Comparison of ENCODE assay signal across 1 cellular context in genomic region chr1:111505641-111506119, GRCh38.
TF ChIP-seq lines count a peak whose summit lies in the region.

No MANE protein-coding gene starts in this region.

TF ChIP-seq in GM12878, 131 proteins besides CTCF, POLR2A, EP300 and RAD21 (continued from another document):
- TF ChIP-seq IKZF2 (IDR thresholded peaks at IDR 0.05) (peak in 1 of 2 experiments; percentile 56; a peak in 2 of 4 replicates), RAD51 (IDR thresholded peaks at IDR 0.05) (peak; percentile 64), HDGF (IDR thresholded peaks at IDR 0.05) (peak; percentile 61), MAX (IDR thresholded peaks at IDR 0.05; ENCODE audit: low read depth, low read length) (0 out of 2 replicates have a peak, but pooled peaks have one; percentile 37), POLR2AphosphoS5 (IDR thresholded peaks at IDR 0.05; ENCODE audit: low read length) (0 out of 2 replicates have a peak, but pooled peaks have one; percentile 53), EED (IDR thresholded peaks at IDR 0.05; ENCODE audit: low read depth) (peak; percentile 37; the same call in 1 of the 2 replicates), RUNX3 (IDR thresholded peaks at IDR 0.05; ENCODE audit: low read length) (peak; percentile 19; the same call in 1 of the 2 replicates), USF1 (IDR thresholded peaks at IDR 0.05; ENCODE audit: borderline replicate concordance, extremely low read length, insufficient read depth, low read depth, low read length) (peak; percentile 44), CREM (IDR thresholded peaks at IDR 0.05; ENCODE audit: low read depth) (peak; percentile 40; the same call in 1 of the 2 replicates), BHLHE40 (IDR thresholded peaks at IDR 0.05; ENCODE audit: borderline replicate concordance in 1 of 2, low read depth in 2 of 2, low read length in 1 of 2) (peak in 1 of 2 experiments; percentile 58; a peak in 1 of 4 replicates), PML (IDR thresholded peaks at IDR 0.05; ENCODE audit: low read length) (no peak), YY1 (IDR thresholded peaks at IDR 0.05; ENCODE audit: low read depth, low read length) (peak; percentile 46; the same call in 1 of the 2 replicates), SKIL (IDR thresholded peaks at IDR 0.05; ENCODE audit: low read depth, poor library complexity, severe bottlenecking) (peak; percentile 78), DPF2 (IDR thresholded peaks at IDR 0.05) (peak; percentile 70), POLR2AphosphoS2 (IDR thresholded peaks at IDR 0.05; ENCODE audit: low read depth, low read length) (no peak), IRF4 (IDR thresholded peaks at IDR 0.05; ENCODE audit: low read depth, low read length) (peak; percentile 69; the same call in 1 of the 2 replicates), JUNB (IDR thresholded peaks at IDR 0.05) (peak; percentile 12; the same call in 1 of the 2 replicates), SIX5 (IDR thresholded peaks at IDR 0.05; ENCODE audit: low read depth, low read length, severe bottlenecking) (no peak), LARP7 (IDR thresholded peaks at IDR 0.05) (peak; percentile 75), ZBTB4 (CRISPR knock-in tag; IDR thresholded peaks at IDR 0.05) (no peak), RELA (IDR thresholded peaks at IDR 0.05; ENCODE audit: borderline replicate concordance, partially characterized antibody) (peak; percentile 24), CEBPZ (IDR thresholded peaks at IDR 0.05; ENCODE audit: low read depth, low read length) (no peak)
- TF ChIP-seq, protein P1, sequence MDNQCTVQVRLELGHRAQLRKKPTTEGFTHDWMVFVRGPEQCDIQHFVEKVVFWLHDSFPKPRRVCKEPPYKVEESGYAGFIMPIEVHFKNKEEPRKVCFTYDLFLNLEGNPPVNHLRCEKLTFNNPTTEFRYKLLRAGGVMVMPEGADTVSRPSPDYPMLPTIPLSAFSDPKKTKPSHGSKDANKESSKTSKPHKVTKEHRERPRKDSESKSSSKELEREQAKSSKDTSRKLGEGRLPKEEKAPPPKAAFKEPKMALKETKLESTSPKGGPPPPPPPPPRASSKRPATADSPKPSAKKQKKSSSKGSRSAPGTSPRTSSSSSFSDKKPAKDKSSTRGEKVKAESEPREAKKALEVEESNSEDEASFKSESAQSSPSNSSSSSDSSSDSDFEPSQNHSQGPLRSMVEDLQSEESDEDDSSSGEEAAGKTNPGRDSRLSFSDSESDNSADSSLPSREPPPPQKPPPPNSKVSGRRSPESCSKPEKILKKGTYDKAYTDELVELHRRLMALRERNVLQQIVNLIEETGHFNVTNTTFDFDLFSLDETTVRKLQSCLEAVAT (IDR thresholded peaks at IDR 0.05): 0 out of 2 replicates have a peak, but pooled peaks have one; percentile 59
- TF ChIP-seq, protein P2, sequence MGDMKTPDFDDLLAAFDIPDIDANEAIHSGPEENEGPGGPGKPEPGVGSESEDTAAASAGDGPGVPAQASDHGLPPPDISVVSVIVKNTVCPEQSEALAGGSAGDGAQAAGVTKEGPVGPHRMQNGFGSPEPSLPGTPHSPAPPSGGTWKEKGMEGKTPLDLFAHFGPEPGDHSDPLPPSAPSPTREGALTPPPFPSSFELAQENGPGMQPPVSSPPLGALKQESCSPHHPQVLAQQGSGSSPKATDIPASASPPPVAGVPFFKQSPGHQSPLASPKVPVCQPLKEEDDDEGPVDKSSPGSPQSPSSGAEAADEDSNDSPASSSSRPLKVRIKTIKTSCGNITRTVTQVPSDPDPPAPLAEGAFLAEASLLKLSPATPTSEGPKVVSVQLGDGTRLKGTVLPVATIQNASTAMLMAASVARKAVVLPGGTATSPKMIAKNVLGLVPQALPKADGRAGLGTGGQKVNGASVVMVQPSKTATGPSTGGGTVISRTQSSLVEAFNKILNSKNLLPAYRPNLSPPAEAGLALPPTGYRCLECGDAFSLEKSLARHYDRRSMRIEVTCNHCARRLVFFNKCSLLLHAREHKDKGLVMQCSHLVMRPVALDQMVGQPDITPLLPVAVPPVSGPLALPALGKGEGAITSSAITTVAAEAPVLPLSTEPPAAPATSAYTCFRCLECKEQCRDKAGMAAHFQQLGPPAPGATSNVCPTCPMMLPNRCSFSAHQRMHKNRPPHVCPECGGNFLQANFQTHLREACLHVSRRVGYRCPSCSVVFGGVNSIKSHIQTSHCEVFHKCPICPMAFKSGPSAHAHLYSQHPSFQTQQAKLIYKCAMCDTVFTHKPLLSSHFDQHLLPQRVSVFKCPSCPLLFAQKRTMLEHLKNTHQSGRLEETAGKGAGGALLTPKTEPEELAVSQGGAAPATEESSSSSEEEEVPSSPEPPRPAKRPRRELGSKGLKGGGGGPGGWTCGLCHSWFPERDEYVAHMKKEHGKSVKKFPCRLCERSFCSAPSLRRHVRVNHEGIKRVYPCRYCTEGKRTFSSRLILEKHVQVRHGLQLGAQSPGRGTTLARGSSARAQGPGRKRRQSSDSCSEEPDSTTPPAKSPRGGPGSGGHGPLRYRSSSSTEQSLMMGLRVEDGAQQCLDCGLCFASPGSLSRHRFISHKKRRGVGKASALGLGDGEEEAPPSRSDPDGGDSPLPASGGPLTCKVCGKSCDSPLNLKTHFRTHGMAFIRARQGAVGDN (IDR thresholded peaks at IDR 0.05): peak; percentile 83
- TF ChIP-seq, protein P3, sequence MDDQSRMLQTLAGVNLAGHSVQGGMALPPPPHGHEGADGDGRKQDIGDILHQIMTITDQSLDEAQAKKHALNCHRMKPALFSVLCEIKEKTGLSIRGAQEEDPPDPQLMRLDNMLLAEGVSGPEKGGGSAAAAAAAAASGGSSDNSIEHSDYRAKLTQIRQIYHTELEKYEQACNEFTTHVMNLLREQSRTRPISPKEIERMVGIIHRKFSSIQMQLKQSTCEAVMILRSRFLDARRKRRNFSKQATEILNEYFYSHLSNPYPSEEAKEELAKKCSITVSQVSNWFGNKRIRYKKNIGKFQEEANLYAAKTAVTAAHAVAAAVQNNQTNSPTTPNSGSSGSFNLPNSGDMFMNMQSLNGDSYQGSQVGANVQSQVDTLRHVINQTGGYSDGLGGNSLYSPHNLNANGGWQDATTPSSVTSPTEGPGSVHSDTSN (IDR thresholded peaks at IDR 0.05; ENCODE audit: insufficient replicate concordance, low read depth, low read length): no peak
- TF ChIP-seq, protein P4, sequence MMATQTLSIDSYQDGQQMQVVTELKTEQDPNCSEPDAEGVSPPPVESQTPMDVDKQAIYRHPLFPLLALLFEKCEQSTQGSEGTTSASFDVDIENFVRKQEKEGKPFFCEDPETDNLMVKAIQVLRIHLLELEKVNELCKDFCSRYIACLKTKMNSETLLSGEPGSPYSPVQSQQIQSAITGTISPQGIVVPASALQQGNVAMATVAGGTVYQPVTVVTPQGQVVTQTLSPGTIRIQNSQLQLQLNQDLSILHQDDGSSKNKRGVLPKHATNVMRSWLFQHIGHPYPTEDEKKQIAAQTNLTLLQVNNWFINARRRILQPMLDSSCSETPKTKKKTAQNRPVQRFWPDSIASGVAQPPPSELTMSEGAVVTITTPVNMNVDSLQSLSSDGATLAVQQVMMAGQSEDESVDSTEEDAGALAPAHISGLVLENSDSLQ (IDR thresholded peaks at IDR 0.05): peak; percentile 26; the same call in 1 of the 2 replicates
